8 cellular contexts compared by ENCODE assay signal in the genomic region with DNA sequence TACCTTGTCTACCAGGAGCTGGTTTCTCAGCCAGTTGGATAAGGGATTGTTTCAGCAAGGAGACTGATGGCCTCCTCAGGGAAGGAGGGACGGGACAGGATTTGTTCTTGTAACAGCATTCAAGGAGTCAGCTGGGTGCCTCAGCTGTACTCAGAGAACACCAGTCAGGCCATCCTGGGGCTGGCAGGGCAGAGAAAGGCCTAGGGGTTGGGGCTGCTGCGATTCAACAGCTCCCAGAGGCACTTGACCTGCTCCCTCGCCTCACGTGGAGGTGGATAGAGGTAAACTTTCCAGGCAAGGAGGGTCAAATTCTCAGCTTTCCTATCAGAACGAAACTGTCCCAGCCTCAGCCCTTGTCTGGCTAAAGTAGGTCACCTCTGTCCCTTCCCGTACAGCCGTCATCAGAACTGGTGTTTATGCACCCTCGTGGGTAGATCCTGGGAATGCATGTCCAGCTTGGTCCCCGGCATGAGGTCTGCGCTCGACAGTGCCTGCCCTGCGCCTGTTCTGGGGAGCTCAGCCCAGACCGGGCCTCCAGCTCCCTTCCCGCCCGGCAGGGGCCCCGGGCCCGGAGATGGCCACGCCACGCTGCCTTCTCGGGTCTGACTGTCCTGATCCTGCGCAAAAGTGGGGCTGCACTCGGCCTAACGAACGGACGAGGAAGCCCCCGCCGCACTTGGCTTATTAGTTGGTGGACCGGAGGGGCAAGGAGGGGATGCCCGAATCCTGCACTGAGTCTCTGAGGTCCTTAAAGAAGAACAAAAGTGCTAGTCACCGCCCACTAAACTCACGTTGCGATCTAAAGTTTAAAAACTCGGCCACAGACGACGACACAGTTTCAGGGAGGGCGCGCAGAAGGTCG. TPM values are rescaled to one million over a fixed set of nuclear protein-coding genes. Genes with fewer than 3 reads are reported as not detected.
A peak's percentile ranks its signal among the peaks of the same experiment; 100 is the strongest.
DNase-seq lines count a peak whose midpoint lies in the region; ATAC-seq, FAIRE-seq and TF ChIP-seq lines count a peak whose summit lies in the region.

No MANE protein-coding gene starts in this region.

- ATAC-seq in HG02970 (IDR thresholded peaks at IDR 0.05; ENCODE audit: low FRiP score, unreplicated experiment), result peak; percentile 25

- peak overlapping the region; percentile 86 for H2AFZ ChIP-seq in endothelial cell of umbilical vein (ENCODE audit: low read depth, low read length)

- H3K4me1 ChIP-seq in endothelial cell of umbilical vein (ENCODE audit: control insufficient read depth, extremely low read depth, insufficient read depth, low read length) (peaks cover 16% of the 10 kb centered on the region), tibial artery (peaks cover 4 to 20% (median 14%) of the 10 kb centered on the region in 4 donors)

- peak overlapping the region; percentile 91 for H3K4me2 ChIP-seq in endothelial cell of umbilical vein (ENCODE audit: insufficient read depth, low read length)

- FAIRE-seq in endothelial cell of umbilical vein (lab: Jason Lieb, UNC), result peak; percentile 33

- dilution Hi-C loops in endothelial cell of umbilical vein (cut with MboI; ENCODE audit: extremely low pct_ligation_motif_present, low sequenced_read_pairs), result no loop called here

- H3K27me3 ChIP-seq in endothelial cell of umbilical vein (ENCODE audit: control insufficient read depth in 2 of 2, insufficient read depth in 2 of 2, low read length in 2 of 2) (no peaks in the 10 kb centered on the region), tibial artery (no peaks in the 10 kb centered on the region)

- TF ChIP-seq POLR2A in endothelial cell of umbilical vein (IDR thresholded peaks at IDR 0.05; ENCODE audit: low read depth, low read length), result no peak

- peak overlapping the region; percentile 50 for H3K9ac ChIP-seq in endothelial cell of umbilical vein (replicated peaks; ENCODE audit: extremely low read depth, insufficient read depth, low read length)

- no peak for TF ChIP-seq CTCF in VCaP (conservative IDR thresholded peaks at IDR 0.05)
- no peak for TF ChIP-seq CTCF in endothelial cell of umbilical vein (IDR thresholded peaks at IDR 0.05; ENCODE audit: extremely low read depth in 1 of 2, insufficient read depth in 1 of 2, low read depth in 1 of 2, low read length in 2 of 2)
- TF ChIP-seq CTCF in tibial artery (IDR thresholded peaks at IDR 0.05), result no peak

- H3K9me1 ChIP-seq in endothelial cell of umbilical vein (replicated peaks; ENCODE audit: control insufficient read depth, extremely low read depth, insufficient read depth, low read length), result no peaks in the 10 kb centered on the region

- peaks cover 5% of the 10 kb centered on the region for H3K79me2 ChIP-seq in endothelial cell of umbilical vein (ENCODE audit: control insufficient read depth, insufficient read depth, low read length)

- BruUV-seq in endothelial cell of umbilical vein (replicated peaks; lab: Mats Ljungman, UMichigan), result TSS peak; percentile 84

- H3K9me3 ChIP-seq in endothelial cell of umbilical vein (replicated peaks; ENCODE audit: control insufficient read depth, insufficient read depth, low read length) (no peaks in the 10 kb centered on the region), tibial artery (no peaks in the 10 kb centered on the region)

- DNase-seq in activated T-cell treated with anti-CD3 and anti-CD28 coated beads for 48 hours (ENCODE audit: low read depth) (peak; percentile 28), activated T-cell treated with anti-CD3 and anti-CD28 coated beads for 4 hours (no peak), endothelial cell of umbilical vein (ENCODE audit: low read depth, low spot score) (no peak), midbrain (lab: John Stamatoyannopoulos, UW) (peak; percentile 56), tibial artery (peak; percentile 26 to 74), NCI-H2081 treated with DMSO at 0.1 percent for 48 hours (lab: John Stamatoyannopoulos, UW) (no peak)

- H3K4me3 ChIP-seq in endothelial cell of umbilical vein (replicated peaks in 1 of 3; ENCODE audit: insufficient read depth in 1 of 3, low read depth in 1 of 3, low read length in 3 of 3), result peak overlapping the region; percentile 62 to 83 (median 78)
- H3K4me3 ChIP-seq in tibial artery, result peak overlapping the region; percentile 85 to 95

- H3K36me3 ChIP-seq in endothelial cell of umbilical vein (ENCODE audit: control insufficient read depth in 2 of 2, extremely low read depth in 1 of 2, insufficient read depth in 2 of 2, low read length in 2 of 2), result no peaks in the 10 kb centered on the region
- H3K36me3 ChIP-seq in tibial artery, result no peaks in the 10 kb centered on the region

- no peaks in the 10 kb centered on the region for H4K20me1 ChIP-seq in endothelial cell of umbilical vein (replicated peaks; ENCODE audit: control insufficient read depth, extremely low read depth, insufficient read depth, low read length)

- CTCF ChIA-PET in endothelial cell of umbilical vein (lab: Charles Lee), result interaction anchor here (0.5 to 4.0 kb wide), 19 partner anchors 10 to 141 kb away, joined by 3 to 51 read pairs (median 5); partner anchors contain the start of gene SREBF2

- H3K27ac ChIP-seq in VCaP (peak overlapping the region; percentile 87), endothelial cell of umbilical vein (ENCODE audit: insufficient read depth, low read depth, low read length) (peak overlapping the region; percentile 21), tibial artery (peak overlapping the region; percentile 81 to 87)

- intact Hi-C loops in endothelial cell of umbilical vein (cut with micrococcal nuclease), result loop anchor here (1.0 to 5.0 kb wide), 3 partner anchors 18 to 102 kb away; partner anchors contain the start of genes MEI1 and SREBF2
- intact Hi-C loops in tibial artery (cut with DNase I; ENCODE audit: low total_unique reads), result no loop called here

- POLR2A ChIA-PET in endothelial cell of umbilical vein (lab: Charles Lee), result interaction anchor here (0.6 to 1.7 kb wide), 2 partner anchors 15 to 109 kb away, joined by 3 to 4 read pairs; no protein-coding TSS in a partner anchor

TF ChIP-seq in endothelial cell of umbilical vein, 7 proteins besides CTCF, POLR2A, EP300 and RAD21:
- no peak for TF ChIP-seq MAX (IDR thresholded peaks at IDR 0.05; ENCODE audit: insufficient read depth, insufficient read length)
- no peak for TF ChIP-seq GATA2 (IDR thresholded peaks at IDR 0.05; ENCODE audit: insufficient read depth, insufficient read length, low read depth, low read length)
- no peak for TF ChIP-seq MYC (IDR thresholded peaks at IDR 0.05; ENCODE audit: low read depth, low read length)
- no peak for TF ChIP-seq POLR2AphosphoS5 (IDR thresholded peaks at IDR 0.05; ENCODE audit: insufficient read depth, low read depth, low read length)
- no peak for TF ChIP-seq FOS (IDR thresholded peaks at IDR 0.05; ENCODE audit: borderline replicate concordance, insufficient read depth, low read length)
- no peak for TF ChIP-seq EZH2 (IDR thresholded peaks at IDR 0.05; ENCODE audit: borderline replicate concordance, low read depth, low read length, severe bottlenecking)
- no peak for TF ChIP-seq JUN (IDR thresholded peaks at IDR 0.05; ENCODE audit: borderline replicate concordance, insufficient read depth, insufficient read length, low read depth)

RNA-seq across cellular contexts. Expression of gene CCDC134, which starts 0.8 kb away (rescaled TPM):
- 8.1 and 8.4 TPM in 2 replicates for total RNA-seq in endothelial cell of umbilical vein
- 4.0 and 4.5 TPM in 2 replicates for polyA plus RNA-seq in endothelial cell of umbilical vein
- 4.1 and 5.0 TPM in 2 replicates for polyA plus RNA-seq in endothelial cell of umbilical vein (2011; cell fraction: cytosol; rRNA removed)
- 4.5 TPM in 2 replicates for polyA plus RNA-seq in endothelial cell of umbilical vein (2011; cell fraction: nucleus; rRNA removed)
- 2.3 and 3.0 TPM in 2 replicates for polyA plus RNA-seq in endothelial cell of umbilical vein (2012)
- polyA minus RNA-seq in endothelial cell of umbilical vein, result 10.3 and 13.1 TPM in 2 replicates
- 4.9 TPM for polyA minus RNA-seq in endothelial cell of umbilical vein (2011; cell fraction: cytosol; rRNA and poly(A)+ RNA removed)
- 2.3 and 2.5 TPM in 2 replicates for polyA minus RNA-seq in endothelial cell of umbilical vein (2011; cell fraction: nucleus; rRNA and poly(A)+ RNA removed)

RNA-seq across cellular contexts. Expression of gene SREBF2, which starts 33.2 kb away (rescaled TPM):
- total RNA-seq in endothelial cell of umbilical vein, result 136 and 144 TPM in 2 replicates
- 101 and 105 TPM in 2 replicates for polyA plus RNA-seq in endothelial cell of umbilical vein
- polyA plus RNA-seq in endothelial cell of umbilical vein (2011; cell fraction: cytosol; rRNA removed), result 64.9 and 79.0 TPM in 2 replicates
- 142 and 146 TPM in 2 replicates for polyA plus RNA-seq in endothelial cell of umbilical vein (2011; cell fraction: nucleus; rRNA removed)
- 65.1 and 68.1 TPM in 2 replicates for polyA plus RNA-seq in endothelial cell of umbilical vein (2012)
- polyA minus RNA-seq in endothelial cell of umbilical vein, result 144 and 167 TPM in 2 replicates
- polyA minus RNA-seq in endothelial cell of umbilical vein (2011; cell fraction: cytosol; rRNA and poly(A)+ RNA removed), result 39.5 TPM
- 83.5 and 87.5 TPM in 2 replicates for polyA minus RNA-seq in endothelial cell of umbilical vein (2011; cell fraction: nucleus; rRNA and poly(A)+ RNA removed)

Comparison
In these comparisons a context has a peak if more than half of its experiments do, and no peak if none do; other contexts are left out.
1. DNase-seq: peak in activated T-cell treated with anti-CD3 and anti-CD28 coated beads for 48 hours (single experiment), midbrain (single experiment) and tibial artery (2 of 2); none in activated T-cell treated with anti-CD3 and anti-CD28 coated beads for 4 hours (single experiment), endothelial cell of umbilical vein (single experiment) and NCI-H2081 treated with DMSO at 0.1 percent for 48 hours (single experiment).
2. H3K27ac ChIP-seq: peak in every context shown above with its lines; median percentile 87 in VCaP; 84 in tibial artery; 21 in endothelial cell of umbilical vein.